ENCODE assay signal across 1 cellular context in the genomic region with DNA sequence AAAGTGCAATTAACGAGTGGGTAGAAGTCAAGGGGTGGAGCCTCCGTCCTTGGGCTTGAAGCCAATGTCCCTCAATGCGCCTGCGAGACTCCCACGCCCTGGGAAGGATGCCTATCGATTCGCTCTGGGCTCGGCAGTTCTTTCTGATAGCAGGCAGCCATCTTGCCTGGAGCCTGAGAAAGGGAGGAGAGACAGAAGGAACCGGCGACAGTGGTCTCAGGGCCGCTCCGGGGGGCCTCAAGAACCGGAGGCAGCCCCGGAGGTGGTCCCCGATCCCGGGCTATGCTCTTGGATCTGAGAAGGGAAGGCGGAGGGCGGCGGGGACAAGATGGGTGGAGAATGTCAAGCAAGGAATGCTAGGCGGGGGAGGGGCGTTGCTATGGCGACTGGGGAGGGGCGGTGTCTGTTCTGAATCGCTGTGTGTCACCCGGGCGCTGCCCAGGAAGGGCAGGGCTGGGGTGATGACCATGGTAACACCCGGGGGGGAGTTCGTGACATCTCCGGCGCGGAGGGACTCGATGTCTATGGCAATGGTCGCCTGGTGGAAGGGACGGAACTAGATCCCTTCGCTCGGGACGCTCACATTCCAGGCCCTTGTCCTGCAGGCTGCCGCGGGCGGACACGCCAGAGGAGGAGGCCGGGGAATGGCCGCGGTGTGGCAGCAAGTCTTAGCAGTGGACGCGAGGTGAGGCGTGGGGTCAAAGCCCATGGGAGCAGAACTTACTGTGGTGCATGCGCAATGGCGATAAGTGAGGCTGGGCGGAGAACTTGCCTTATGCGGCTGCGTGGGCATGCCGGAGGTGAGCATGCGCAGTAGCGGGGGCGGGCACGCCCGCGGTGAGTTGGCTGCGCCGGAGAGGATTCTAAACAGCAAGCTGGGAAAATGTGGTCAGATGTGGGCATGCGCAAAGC.
TF ChIP-seq lines count a peak whose summit lies in the region.

Gene WDR13 (plus strand): TSS at position 140 of the 912 bp plus-strand sequence. CDS start 505 bp downstream, at position 645.

TF ChIP-seq in K562, 482 proteins besides CTCF, POLR2A, EP300 and RAD21 (continued from another document and continues in another):
- no peak for TF ChIP-seq CHD7 (IDR thresholded peaks at IDR 0.05; ENCODE audit: low read depth, low read length)
- no peak for TF ChIP-seq TAF15 (IDR thresholded peaks at IDR 0.05; ENCODE audit: low read depth, low read length)
- no peak for TF ChIP-seq BRCA1 (IDR thresholded peaks at IDR 0.05)
- no peak for TF ChIP-seq BRCA1 (CRISPR knock-in tag; IDR thresholded peaks at IDR 0.05)
- TF ChIP-seq ZNF408 (CRISPR knock-in tag; IDR thresholded peaks at IDR 0.05; ENCODE audit: low read depth) = no peak
- TF ChIP-seq KLF1 (tag; IDR thresholded peaks at IDR 0.05) = no peak
- peak in 1 of 2 experiments; percentile 51; a peak in 2 of 4 replicates for TF ChIP-seq HDAC1 (IDR thresholded peaks at IDR 0.05)
- TF ChIP-seq ZNF785 (CRISPR knock-in tag; IDR thresholded peaks at IDR 0.05) = no peak
- TF ChIP-seq E2F3 (CRISPR knock-in tag; IDR thresholded peaks at IDR 0.05) = no peak
- TF ChIP-seq SOX6 (IDR thresholded peaks at IDR 0.05) = 0 out of 2 replicates have a peak, but pooled peaks have one; percentile 19
- TF ChIP-seq POLR3G (IDR thresholded peaks at IDR 0.05; ENCODE audit: extremely low read depth, insufficient read length, insufficient replicate concordance) = no peak
- TF ChIP-seq CGGBP1 (CRISPR knock-in tag; IDR thresholded peaks at IDR 0.05) = no peak
- TF ChIP-seq U2AF1 (optimal IDR thresholded peaks at IDR 0.05; ENCODE audit: low read depth, low read length) = no peak
- TF ChIP-seq ZFPM2 (CRISPR knock-in tag; IDR thresholded peaks at IDR 0.05) = no peak
- TF ChIP-seq, protein P1, sequence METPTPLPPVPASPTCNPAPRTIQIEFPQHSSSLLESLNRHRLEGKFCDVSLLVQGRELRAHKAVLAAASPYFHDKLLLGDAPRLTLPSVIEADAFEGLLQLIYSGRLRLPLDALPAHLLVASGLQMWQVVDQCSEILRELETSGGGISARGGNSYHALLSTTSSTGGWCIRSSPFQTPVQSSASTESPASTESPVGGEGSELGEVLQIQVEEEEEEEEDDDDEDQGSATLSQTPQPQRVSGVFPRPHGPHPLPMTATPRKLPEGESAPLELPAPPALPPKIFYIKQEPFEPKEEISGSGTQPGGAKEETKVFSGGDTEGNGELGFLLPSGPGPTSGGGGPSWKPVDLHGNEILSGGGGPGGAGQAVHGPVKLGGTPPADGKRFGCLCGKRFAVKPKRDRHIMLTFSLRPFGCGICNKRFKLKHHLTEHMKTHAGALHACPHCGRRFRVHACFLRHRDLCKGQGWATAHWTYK (CRISPR knock-in tag; IDR thresholded peaks at IDR 0.05) = peak; percentile 63; the same call in 1 of the 2 replicates
- no peak for TF ChIP-seq RBM34 (IDR thresholded peaks at IDR 0.05; ENCODE audit: borderline replicate concordance, insufficient read depth, low read length)
- TF ChIP-seq ZKSCAN3 (CRISPR knock-in tag; IDR thresholded peaks at IDR 0.05) = no peak
- TF ChIP-seq GATAD2B (IDR thresholded peaks at IDR 0.05; ENCODE audit: borderline replicate concordance) = no peak
- no peak for TF ChIP-seq TCF3 (CRISPR knock-in tag; IDR thresholded peaks at IDR 0.05)
- TF ChIP-seq, protein P2, sequence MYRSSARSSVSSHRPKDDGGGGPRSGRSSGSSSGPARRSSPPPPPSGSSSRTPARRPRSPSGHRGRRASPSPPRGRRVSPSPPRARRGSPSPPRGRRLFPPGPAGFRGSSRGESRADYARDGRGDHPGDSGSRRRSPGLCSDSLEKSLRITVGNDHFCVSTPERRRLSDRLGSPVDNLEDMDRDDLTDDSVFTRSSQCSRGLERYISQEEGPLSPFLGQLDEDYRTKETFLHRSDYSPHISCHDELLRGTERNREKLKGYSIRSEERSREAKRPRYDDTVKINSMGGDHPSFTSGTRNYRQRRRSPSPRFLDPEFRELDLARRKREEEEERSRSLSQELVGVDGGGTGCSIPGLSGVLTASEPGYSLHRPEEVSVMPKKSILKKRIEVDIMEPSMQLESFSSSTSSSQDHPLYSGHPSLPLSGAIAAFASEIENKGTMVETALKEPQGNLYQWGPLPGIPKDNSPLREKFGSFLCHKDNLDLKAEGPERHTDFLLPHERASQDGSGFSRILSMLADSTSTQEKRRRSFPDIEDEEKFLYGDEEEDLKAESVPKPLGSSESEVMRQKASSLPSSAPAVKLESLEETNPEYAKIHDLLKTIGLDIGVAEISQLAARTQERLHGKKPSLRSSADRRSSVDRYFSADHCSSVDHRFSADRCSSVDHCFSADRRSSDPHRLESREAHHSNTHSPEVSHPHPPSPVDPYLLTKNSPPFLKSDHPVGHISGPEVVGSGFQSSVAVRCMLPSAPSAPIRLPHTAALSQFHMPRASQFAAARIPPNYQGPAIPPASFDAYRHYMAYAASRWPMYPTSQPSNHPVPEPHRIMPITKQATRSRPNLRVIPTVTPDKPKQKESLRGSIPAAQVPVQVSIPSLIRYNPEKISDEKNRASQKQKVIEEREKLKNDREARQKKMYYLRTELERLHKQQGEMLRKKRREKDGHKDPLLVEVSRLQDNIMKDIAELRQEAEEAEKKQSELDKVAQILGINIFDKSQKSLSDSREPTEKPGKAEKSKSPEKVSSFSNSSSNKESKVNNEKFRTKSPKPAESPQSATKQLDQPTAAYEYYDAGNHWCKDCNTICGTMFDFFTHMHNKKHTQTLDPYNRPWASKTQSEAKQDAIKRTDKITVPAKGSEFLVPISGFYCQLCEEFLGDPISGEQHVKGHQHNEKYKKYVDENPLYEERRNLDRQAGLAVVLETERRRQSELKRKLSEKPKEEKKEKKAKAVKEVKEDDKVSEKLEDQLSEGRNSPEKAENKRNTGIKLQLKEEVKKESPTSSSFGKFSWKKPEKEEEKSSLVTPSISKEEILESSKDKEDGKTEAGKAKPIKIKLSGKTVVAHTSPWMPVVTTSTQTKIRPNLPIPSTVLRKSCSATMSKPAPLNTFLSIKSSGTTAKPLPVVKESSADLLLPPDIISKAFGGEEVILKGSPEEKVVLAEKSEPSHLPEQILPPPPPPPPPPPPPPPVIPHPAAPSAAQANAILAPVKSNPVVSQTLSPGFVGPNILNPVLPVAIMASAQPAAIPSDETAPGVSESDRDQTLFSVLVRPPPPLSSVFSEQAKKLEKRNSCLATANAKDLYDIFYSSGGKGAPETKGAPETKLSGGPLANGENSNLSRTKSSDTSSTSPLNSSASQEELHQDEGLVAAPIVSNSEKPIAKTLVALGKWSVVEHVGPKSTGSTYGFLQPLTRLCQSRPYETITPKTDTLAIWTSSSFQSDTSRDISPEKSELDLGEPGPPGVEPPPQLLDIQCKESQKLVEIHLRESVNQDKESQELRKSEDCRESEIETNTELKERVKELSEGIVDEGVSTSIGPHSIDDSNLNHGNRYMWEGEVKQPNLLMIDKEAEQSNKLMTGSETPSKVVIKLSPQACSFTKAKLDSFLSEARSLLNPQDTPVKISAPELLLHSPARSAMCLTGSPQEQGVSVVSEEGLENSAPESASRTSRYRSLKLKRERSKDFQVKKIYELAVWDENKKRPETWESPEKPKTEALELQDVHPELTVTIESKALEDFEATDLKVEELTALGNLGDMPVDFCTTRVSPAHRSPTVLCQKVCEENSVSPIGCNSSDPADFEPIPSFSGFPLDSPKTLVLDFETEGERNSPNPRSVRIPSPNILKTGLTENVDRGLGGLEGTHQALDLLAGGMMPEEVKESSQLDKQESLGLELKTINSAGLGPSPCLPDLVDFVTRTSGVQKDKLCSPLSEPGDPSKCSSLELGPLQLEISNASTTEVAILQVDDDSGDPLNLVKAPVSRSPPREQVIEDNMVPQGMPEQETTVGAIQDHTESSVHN (IDR thresholded peaks at IDR 0.05; ENCODE audit: borderline replicate concordance in 1 of 2, low read depth in 1 of 2) = no peak
- TF ChIP-seq ZNF655 (CRISPR knock-in tag; IDR thresholded peaks at IDR 0.05) = no peak
- peak; percentile 82 for TF ChIP-seq KLF16 (IDR thresholded peaks at IDR 0.05)
- TF ChIP-seq TAF9B (IDR thresholded peaks at IDR 0.05; ENCODE audit: partially characterized antibody) = peak; percentile 28
- TF ChIP-seq TAL1 (IDR thresholded peaks at IDR 0.05) = no peak
- TF ChIP-seq KAT7 (CRISPR knock-in tag; IDR thresholded peaks at IDR 0.05; ENCODE audit: borderline replicate concordance) = peak; percentile 53; the same call in 1 of the 2 replicates
- no peak for TF ChIP-seq XRCC3 (IDR thresholded peaks at IDR 0.05)
- peak; percentile 57 for TF ChIP-seq NCOR1 (IDR thresholded peaks at IDR 0.05)
- no peak for TF ChIP-seq MTF1 (CRISPR knock-in tag; IDR thresholded peaks at IDR 0.05; ENCODE audit: borderline replicate concordance)
- TF ChIP-seq PCBP1 (IDR thresholded peaks at IDR 0.05; ENCODE audit: low read depth, low read length, poor library complexity, severe bottlenecking) = no peak
- peak; percentile 73 for TF ChIP-seq L3MBTL2 (IDR thresholded peaks at IDR 0.05)
